ENCODE assay signal across 1 cellular context in the genomic region with DNA sequence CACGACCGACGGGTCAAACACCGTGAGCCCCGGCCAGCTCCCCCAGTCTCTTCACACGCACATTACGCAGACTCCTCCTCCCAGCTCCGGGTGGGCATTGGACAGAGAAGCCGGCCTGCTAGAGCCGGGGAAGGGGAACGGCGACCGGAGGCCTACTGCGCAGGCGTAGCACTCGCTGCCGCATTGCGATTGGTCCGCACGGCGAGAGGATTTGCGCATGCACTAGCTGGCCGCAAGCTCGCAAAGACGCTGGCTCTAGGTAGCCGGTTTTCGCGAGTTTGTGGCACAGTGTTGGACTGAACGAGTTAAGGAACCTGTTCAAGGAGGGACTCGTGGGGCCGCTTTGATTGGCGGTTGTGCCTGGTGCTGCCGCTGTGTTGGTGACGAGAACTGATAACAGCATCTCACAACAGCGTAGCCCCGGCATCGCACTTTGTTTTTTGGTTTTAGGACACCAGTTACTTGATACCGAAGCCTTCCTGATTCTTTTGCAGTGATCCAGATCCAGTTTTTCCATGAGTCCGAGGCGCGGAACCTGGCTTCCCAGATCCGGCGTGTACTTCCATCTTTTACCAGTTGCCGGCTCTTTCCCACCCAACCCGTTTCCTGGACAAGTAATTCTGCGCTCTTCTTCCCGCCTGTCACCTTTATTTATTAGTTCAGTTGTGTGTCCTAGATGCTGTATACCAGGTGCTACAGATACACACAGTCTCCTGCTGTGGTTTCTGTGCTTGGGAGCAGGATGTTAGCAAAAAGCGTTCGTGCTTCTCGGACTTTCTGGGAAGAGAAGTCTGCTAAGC.
TF ChIP-seq lines count a peak whose summit lies in the region.

A gene (minus strand): TSS at position 139 of the 800 bp plus-strand sequence. CDS start 185 bp downstream, outside the sequence.

TF ChIP-seq in GM12878, 131 proteins besides CTCF, POLR2A, EP300 and RAD21 (continued from another document and continues in another):
- TF ChIP-seq, protein P1, sequence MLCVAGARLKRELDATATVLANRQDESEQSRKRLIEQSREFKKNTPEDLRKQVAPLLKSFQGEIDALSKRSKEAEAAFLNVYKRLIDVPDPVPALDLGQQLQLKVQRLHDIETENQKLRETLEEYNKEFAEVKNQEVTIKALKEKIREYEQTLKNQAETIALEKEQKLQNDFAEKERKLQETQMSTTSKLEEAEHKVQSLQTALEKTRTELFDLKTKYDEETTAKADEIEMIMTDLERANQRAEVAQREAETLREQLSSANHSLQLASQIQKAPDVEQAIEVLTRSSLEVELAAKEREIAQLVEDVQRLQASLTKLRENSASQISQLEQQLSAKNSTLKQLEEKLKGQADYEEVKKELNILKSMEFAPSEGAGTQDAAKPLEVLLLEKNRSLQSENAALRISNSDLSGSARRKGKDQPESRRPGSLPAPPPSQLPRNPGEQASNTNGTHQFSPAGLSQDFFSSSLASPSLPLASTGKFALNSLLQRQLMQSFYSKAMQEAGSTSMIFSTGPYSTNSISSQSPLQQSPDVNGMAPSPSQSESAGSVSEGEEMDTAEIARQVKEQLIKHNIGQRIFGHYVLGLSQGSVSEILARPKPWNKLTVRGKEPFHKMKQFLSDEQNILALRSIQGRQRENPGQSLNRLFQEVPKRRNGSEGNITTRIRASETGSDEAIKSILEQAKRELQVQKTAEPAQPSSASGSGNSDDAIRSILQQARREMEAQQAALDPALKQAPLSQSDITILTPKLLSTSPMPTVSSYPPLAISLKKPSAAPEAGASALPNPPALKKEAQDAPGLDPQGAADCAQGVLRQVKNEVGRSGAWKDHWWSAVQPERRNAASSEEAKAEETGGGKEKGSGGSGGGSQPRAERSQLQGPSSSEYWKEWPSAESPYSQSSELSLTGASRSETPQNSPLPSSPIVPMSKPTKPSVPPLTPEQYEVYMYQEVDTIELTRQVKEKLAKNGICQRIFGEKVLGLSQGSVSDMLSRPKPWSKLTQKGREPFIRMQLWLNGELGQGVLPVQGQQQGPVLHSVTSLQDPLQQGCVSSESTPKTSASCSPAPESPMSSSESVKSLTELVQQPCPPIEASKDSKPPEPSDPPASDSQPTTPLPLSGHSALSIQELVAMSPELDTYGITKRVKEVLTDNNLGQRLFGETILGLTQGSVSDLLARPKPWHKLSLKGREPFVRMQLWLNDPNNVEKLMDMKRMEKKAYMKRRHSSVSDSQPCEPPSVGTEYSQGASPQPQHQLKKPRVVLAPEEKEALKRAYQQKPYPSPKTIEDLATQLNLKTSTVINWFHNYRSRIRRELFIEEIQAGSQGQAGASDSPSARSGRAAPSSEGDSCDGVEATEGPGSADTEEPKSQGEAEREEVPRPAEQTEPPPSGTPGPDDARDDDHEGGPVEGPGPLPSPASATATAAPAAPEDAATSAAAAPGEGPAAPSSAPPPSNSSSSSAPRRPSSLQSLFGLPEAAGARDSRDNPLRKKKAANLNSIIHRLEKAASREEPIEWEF (IDR thresholded peaks at IDR 0.05; ENCODE audit: insufficient replicate concordance, low read depth, low read length): no peak
- no peak for TF ChIP-seq SREBF1 (IDR thresholded peaks at IDR 0.05; ENCODE audit: low read length)
- TF ChIP-seq KLF5 (IDR thresholded peaks at IDR 0.05; ENCODE audit: partially characterized antibody): no peak
- TF ChIP-seq SMAD5 (IDR thresholded peaks at IDR 0.05; ENCODE audit: low read depth): no peak; the same call in 1 of the 2 replicates
- TF ChIP-seq ZNF274 (IDR thresholded peaks at IDR 0.05; ENCODE audit: insufficient read depth, insufficient read length): no peak
- no peak for TF ChIP-seq CREM (IDR thresholded peaks at IDR 0.05; ENCODE audit: low read depth)
- TF ChIP-seq, protein P2, sequence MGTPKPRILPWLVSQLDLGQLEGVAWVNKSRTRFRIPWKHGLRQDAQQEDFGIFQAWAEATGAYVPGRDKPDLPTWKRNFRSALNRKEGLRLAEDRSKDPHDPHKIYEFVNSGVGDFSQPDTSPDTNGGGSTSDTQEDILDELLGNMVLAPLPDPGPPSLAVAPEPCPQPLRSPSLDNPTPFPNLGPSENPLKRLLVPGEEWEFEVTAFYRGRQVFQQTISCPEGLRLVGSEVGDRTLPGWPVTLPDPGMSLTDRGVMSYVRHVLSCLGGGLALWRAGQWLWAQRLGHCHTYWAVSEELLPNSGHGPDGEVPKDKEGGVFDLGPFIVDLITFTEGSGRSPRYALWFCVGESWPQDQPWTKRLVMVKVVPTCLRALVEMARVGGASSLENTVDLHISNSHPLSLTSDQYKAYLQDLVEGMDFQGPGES (IDR thresholded peaks at IDR 0.05): no peak
- TF ChIP-seq ZNF384 (IDR thresholded peaks at IDR 0.05; ENCODE audit: borderline replicate concordance, low read depth, low read length): no peak
- TF ChIP-seq RB1 (IDR thresholded peaks at IDR 0.05; ENCODE audit: borderline replicate concordance): peak; percentile 48; the same call in 1 of the 2 replicates
- no peak for TF ChIP-seq NFYA (IDR thresholded peaks at IDR 0.05; ENCODE audit: borderline replicate concordance, low read depth, low read length)
- no peak for TF ChIP-seq BCL11A (IDR thresholded peaks at IDR 0.05; ENCODE audit: low read depth, low read length)
- peak; percentile 54; the same call in 1 of the 2 replicates for TF ChIP-seq ATF7 (IDR thresholded peaks at IDR 0.05; ENCODE audit: low read depth)
- TF ChIP-seq ZBED1 (IDR thresholded peaks at IDR 0.05; ENCODE audit: borderline replicate concordance): no peak
- TF ChIP-seq CHD2 (IDR thresholded peaks at IDR 0.05; ENCODE audit: borderline replicate concordance, low read depth, low read length): 0 out of 2 replicates have a peak, but pooled peaks have one; percentile 12
- TF ChIP-seq, protein P3, sequence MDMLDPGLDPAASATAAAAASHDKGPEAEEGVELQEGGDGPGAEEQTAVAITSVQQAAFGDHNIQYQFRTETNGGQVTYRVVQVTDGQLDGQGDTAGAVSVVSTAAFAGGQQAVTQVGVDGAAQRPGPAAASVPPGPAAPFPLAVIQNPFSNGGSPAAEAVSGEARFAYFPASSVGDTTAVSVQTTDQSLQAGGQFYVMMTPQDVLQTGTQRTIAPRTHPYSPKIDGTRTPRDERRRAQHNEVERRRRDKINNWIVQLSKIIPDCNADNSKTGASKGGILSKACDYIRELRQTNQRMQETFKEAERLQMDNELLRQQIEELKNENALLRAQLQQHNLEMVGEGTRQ (IDR thresholded peaks at IDR 0.05; ENCODE audit: borderline replicate concordance, low read depth, low read length): no peak
- peak; percentile 73 for TF ChIP-seq NRF1 (conservative IDR thresholded peaks at IDR 0.05; ENCODE audit: low read depth, low read length)
- TF ChIP-seq KDM1A (IDR thresholded peaks at IDR 0.05; ENCODE audit: borderline replicate concordance): no peak
- TF ChIP-seq, protein P4, sequence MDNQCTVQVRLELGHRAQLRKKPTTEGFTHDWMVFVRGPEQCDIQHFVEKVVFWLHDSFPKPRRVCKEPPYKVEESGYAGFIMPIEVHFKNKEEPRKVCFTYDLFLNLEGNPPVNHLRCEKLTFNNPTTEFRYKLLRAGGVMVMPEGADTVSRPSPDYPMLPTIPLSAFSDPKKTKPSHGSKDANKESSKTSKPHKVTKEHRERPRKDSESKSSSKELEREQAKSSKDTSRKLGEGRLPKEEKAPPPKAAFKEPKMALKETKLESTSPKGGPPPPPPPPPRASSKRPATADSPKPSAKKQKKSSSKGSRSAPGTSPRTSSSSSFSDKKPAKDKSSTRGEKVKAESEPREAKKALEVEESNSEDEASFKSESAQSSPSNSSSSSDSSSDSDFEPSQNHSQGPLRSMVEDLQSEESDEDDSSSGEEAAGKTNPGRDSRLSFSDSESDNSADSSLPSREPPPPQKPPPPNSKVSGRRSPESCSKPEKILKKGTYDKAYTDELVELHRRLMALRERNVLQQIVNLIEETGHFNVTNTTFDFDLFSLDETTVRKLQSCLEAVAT (IDR thresholded peaks at IDR 0.05): 0 out of 2 replicates have a peak, but pooled peaks have one; percentile 74
- TF ChIP-seq NR2C2 (IDR thresholded peaks at IDR 0.05; ENCODE audit: borderline replicate concordance, control insufficient read depth, insufficient read length, low read depth): no peak
- TF ChIP-seq FOXK2 (IDR thresholded peaks at IDR 0.05): no peak
- no peak for TF ChIP-seq BMI1 (IDR thresholded peaks at IDR 0.05; ENCODE audit: borderline replicate concordance)
- peak; percentile 66 for TF ChIP-seq RUNX3 (IDR thresholded peaks at IDR 0.05; ENCODE audit: low read length)
- no peak for TF ChIP-seq STAT1 (conservative IDR thresholded peaks at IDR 0.05)
- no peak for TF ChIP-seq SMAD1 (IDR thresholded peaks at IDR 0.05; ENCODE audit: low read depth, partially characterized antibody)
- 0 out of 2 replicates have a peak, but pooled peaks have one; percentile 70 for TF ChIP-seq CBX5 (IDR thresholded peaks at IDR 0.05; ENCODE audit: low read depth)
- TF ChIP-seq, protein P5, sequence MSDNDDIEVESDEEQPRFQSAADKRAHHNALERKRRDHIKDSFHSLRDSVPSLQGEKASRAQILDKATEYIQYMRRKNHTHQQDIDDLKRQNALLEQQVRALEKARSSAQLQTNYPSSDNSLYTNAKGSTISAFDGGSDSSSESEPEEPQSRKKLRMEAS (IDR thresholded peaks at IDR 0.05; ENCODE audit: low read depth, low read length): no peak
- peak; percentile 88 for TF ChIP-seq YY1 (IDR thresholded peaks at IDR 0.05; ENCODE audit: low read depth, low read length)
- TF ChIP-seq MYB (IDR thresholded peaks at IDR 0.05; ENCODE audit: borderline replicate concordance, low read depth, low read length): no peak
- TF ChIP-seq, protein P6, sequence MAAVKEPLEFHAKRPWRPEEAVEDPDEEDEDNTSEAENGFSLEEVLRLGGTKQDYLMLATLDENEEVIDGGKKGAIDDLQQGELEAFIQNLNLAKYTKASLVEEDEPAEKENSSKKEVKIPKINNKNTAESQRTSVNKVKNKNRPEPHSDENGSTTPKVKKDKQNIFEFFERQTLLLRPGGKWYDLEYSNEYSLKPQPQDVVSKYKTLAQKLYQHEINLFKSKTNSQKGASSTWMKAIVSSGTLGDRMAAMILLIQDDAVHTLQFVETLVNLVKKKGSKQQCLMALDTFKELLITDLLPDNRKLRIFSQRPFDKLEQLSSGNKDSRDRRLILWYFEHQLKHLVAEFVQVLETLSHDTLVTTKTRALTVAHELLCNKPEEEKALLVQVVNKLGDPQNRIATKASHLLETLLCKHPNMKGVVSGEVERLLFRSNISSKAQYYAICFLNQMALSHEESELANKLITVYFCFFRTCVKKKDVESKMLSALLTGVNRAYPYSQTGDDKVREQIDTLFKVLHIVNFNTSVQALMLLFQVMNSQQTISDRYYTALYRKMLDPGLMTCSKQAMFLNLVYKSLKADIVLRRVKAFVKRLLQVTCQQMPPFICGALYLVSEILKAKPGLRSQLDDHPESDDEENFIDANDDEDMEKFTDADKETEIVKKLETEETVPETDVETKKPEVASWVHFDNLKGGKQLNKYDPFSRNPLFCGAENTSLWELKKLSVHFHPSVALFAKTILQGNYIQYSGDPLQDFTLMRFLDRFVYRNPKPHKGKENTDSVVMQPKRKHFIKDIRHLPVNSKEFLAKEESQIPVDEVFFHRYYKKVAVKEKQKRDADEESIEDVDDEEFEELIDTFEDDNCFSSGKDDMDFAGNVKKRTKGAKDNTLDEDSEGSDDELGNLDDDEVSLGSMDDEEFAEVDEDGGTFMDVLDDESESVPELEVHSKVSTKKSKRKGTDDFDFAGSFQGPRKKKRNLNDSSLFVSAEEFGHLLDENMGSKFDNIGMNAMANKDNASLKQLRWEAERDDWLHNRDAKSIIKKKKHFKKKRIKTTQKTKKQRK (IDR thresholded peaks at IDR 0.05; ENCODE audit: low read depth, low read length): no peak
- TF ChIP-seq, protein P7, sequence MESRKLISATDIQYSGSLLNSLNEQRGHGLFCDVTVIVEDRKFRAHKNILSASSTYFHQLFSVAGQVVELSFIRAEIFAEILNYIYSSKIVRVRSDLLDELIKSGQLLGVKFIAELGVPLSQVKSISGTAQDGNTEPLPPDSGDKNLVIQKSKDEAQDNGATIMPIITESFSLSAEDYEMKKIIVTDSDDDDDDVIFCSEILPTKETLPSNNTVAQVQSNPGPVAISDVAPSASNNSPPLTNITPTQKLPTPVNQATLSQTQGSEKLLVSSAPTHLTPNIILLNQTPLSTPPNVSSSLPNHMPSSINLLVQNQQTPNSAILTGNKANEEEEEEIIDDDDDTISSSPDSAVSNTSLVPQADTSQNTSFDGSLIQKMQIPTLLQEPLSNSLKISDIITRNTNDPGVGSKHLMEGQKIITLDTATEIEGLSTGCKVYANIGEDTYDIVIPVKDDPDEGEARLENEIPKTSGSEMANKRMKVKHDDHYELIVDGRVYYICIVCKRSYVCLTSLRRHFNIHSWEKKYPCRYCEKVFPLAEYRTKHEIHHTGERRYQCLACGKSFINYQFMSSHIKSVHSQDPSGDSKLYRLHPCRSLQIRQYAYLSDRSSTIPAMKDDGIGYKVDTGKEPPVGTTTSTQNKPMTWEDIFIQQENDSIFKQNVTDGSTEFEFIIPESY (IDR thresholded peaks at IDR 0.05): no peak
- no peak; the same call in 1 of the 2 replicates for TF ChIP-seq IRF4 (IDR thresholded peaks at IDR 0.05; ENCODE audit: low read depth, low read length)
- TF ChIP-seq, protein P8, sequence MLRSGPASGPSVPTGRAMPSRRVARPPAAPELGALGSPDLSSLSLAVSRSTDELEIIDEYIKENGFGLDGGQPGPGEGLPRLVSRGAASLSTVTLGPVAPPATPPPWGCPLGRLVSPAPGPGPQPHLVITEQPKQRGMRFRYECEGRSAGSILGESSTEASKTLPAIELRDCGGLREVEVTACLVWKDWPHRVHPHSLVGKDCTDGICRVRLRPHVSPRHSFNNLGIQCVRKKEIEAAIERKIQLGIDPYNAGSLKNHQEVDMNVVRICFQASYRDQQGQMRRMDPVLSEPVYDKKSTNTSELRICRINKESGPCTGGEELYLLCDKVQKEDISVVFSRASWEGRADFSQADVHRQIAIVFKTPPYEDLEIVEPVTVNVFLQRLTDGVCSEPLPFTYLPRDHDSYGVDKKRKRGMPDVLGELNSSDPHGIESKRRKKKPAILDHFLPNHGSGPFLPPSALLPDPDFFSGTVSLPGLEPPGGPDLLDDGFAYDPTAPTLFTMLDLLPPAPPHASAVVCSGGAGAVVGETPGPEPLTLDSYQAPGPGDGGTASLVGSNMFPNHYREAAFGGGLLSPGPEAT (IDR thresholded peaks at IDR 0.05; ENCODE audit: low read depth): peak; percentile 99
- no peak for TF ChIP-seq SREBF2 (IDR thresholded peaks at IDR 0.05; ENCODE audit: low read length)
- TF ChIP-seq, protein P9, sequence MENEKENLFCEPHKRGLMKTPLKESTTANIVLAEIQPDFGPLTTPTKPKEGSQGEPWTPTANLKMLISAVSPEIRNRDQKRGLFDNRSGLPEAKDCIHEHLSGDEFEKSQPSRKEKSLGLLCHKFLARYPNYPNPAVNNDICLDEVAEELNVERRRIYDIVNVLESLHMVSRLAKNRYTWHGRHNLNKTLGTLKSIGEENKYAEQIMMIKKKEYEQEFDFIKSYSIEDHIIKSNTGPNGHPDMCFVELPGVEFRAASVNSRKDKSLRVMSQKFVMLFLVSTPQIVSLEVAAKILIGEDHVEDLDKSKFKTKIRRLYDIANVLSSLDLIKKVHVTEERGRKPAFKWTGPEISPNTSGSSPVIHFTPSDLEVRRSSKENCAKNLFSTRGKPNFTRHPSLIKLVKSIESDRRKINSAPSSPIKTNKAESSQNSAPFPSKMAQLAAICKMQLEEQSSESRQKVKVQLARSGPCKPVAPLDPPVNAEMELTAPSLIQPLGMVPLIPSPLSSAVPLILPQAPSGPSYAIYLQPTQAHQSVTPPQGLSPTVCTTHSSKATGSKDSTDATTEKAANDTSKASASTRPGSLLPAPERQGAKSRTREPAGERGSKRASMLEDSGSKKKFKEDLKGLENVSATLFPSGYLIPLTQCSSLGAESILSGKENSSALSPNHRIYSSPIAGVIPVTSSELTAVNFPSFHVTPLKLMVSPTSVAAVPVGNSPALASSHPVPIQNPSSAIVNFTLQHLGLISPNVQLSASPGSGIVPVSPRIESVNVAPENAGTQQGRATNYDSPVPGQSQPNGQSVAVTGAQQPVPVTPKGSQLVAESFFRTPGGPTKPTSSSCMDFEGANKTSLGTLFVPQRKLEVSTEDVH (IDR thresholded peaks at IDR 0.05; ENCODE audit: low read depth, partially characterized antibody): no peak
- TF ChIP-seq RCOR1 (conservative IDR thresholded peaks at IDR 0.05; ENCODE audit: low read depth, low read length): peak; percentile 84; the same call in 1 of the 2 replicates
- TF ChIP-seq BHLHE40 (IDR thresholded peaks at IDR 0.05; ENCODE audit: borderline replicate concordance in 1 of 2, low read depth in 2 of 2, low read length in 1 of 2): no peak
